10 cellular contexts compared by ENCODE assay signal in the genomic region with DNA sequence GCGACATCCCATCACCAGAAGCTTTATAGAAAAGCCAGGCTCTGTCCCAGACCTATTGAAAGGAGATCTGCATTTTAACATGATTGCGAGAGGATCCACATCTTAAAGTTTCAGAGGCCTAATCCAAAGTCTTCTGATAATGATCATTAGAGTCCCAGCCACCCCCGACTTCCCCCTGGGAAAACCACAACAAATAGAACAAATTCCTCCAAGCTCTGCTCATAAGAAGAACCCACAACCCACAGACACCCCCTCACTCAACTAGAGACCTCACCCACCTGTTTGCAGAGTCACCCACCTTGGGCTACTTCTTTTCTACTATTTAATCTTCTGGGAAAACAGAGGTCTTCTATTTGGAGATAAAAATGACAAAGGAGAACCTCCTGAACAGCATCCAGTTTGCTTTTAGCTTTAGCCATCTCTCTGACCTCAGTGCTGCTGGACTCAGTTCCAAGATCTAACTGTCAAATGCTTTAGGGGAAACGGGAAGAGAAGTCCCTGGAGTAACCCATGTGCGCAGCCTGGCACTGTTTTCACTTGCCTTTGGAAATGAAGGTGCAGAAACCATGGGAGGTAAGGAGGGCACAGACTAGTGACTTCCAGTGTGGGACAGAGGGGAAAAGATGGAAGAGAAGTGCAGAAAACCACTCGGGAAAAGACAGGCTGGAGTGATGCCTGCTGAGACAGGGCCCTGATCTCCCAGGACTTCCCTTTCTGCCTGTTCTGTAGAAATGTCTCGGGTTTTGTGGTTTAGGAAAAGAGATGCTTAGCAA.
DNase-seq lines count a peak whose midpoint lies in the region; ATAC-seq and TF ChIP-seq lines count a peak whose summit lies in the region.
"Had no signal": no experiment of that assay in that cellular context is flagged by ENCODE, and none has a peak within 500 bp of the region (broad histone marks: within the 10 kb centered on the region; RNA-seq: fewer than 3 reads in every experiment).

No MANE protein-coding gene starts in this region.

- H3K27ac ChIP-seq in ACC112 (ENCODE audit: low read depth, low read length): peak overlapping the region; percentile 100
- no peak overlapping the region for H3K27ac ChIP-seq in HEK293 (ENCODE audit: extremely low read depth, low read depth, low read length)
- peak overlapping the region; percentile 45 for H3K27ac ChIP-seq in adipose tissue (ENCODE audit: low read depth, low read length)
- H3K27ac ChIP-seq in hepatocyte: no peak overlapping the region

- ATAC-seq in HG03439 (IDR thresholded peaks at IDR 0.05; ENCODE audit: unreplicated experiment): no peak

- H4K20me1 ChIP-seq in hepatocyte (ENCODE audit: insufficient read depth, poor library complexity, severe bottlenecking): no peaks in the 10 kb centered on the region

- no peaks in the 10 kb centered on the region for H3K9me2 ChIP-seq in hepatocyte (replicated peaks; ENCODE audit: insufficient read depth)

- no peak overlapping the region for H3K4me2 ChIP-seq in hepatocyte

- H2AFZ ChIP-seq in ACC112 (ENCODE audit: low read length, unreplicated experiment) (no peak overlapping the region), hepatocyte (no peak overlapping the region)

- H3K36me3 ChIP-seq in ACC112 (ENCODE audit: insufficient read depth, low read length): no peaks in the 10 kb centered on the region
- H3K36me3 ChIP-seq in HEK293 (ENCODE audit: control insufficient read depth in 2 of 2, insufficient read depth in 1 of 2, low read length in 2 of 2): no peaks in the 10 kb centered on the region
- H3K36me3 ChIP-seq in hepatocyte (replicated peaks; ENCODE audit: insufficient read depth, low read depth): no peaks in the 10 kb centered on the region
- H3K36me3 ChIP-seq in MG63: no peaks in the 10 kb centered on the region
- H3K36me3 ChIP-seq: sigmoid colon had no signal

- POLR2A ChIA-PET in HEK293 (lab: Yijun Ruan, JAX): interaction anchor here (0.6 kb wide), 1 partner anchor 9 kb away, joined by 5 read pairs; no protein-coding TSS in a partner anchor

- TF ChIP-seq CTCF in HEK293 (tag by site-specific recombination; IDR thresholded peaks at IDR 0.05) (no peak), hepatocyte (IDR thresholded peaks at IDR 0.05; ENCODE audit: poor library complexity) (no peak)

- CTCF ChIA-PET in HEK293 (lab: Yijun Ruan, JAX): no interaction called here

- DNase-seq in medulla oblongata (ENCODE audit: extremely low spot score): peak; percentile 44
- no peak for DNase-seq in hepatocyte (ENCODE audit: low spot score)
- no peak for DNase-seq in NCI-H69 (lab: John Stamatoyannopoulos, UW)
- no peak for DNase-seq in MG63
- DNase-seq: GDM1 had no signal

- H3K27me3 ChIP-seq in ACC112 (ENCODE audit: insufficient read depth, low read length): no peaks in the 10 kb centered on the region
- H3K27me3 ChIP-seq in hepatocyte: no peaks in the 10 kb centered on the region
- no peaks in the 10 kb centered on the region for H3K27me3 ChIP-seq in MG63

- no peaks in the 10 kb centered on the region for H3K9me3 ChIP-seq in HEK293 (ENCODE audit: control insufficient read depth, insufficient read depth, low read depth, low read length)
- H3K9me3 ChIP-seq in hepatocyte (ENCODE audit: low read depth): no peaks in the 10 kb centered on the region
- H3K9me3 ChIP-seq in MG63: no peaks in the 10 kb centered on the region
- H3K9me3 ChIP-seq: sigmoid colon had no signal

- H3K4me1 ChIP-seq in ACC112 (ENCODE audit: control insufficient read depth, insufficient read depth, low read length, unreplicated experiment) (peaks cover 95% of the 10 kb centered on the region), HEK293 (ENCODE audit: control insufficient read depth, insufficient read depth, low read length) (0 out of 2 replicates have a peak, but pooled peaks cover 4% of the 10 kb centered on the region), hepatocyte (ENCODE audit: insufficient read depth) (peaks cover 41% of the 10 kb centered on the region)

- peak overlapping the region; percentile 75 for H3K4me3 ChIP-seq in ACC112 (ENCODE audit: low read depth, low read length)
- no peak overlapping the region for H3K4me3 ChIP-seq in HEK293 (ENCODE audit: low read depth, low read length)
- no peak overlapping the region for H3K4me3 ChIP-seq in hepatocyte
- H3K4me3 ChIP-seq in MG63: no peak overlapping the region
- H3K4me3 ChIP-seq: sigmoid colon had no signal

- 31 to 71% (median 35%) methylated on average over 7 of the region's 7 CpGs for WGBS in adipose tissue, 3 donors
- WGBS in hepatocyte (ENCODE audit: low lambda C conversion rate, missing lambda C conversion rate): 62% methylated on average over 7 of the region's 7 CpGs

- H3K79me2 ChIP-seq in ACC112 (ENCODE audit: control insufficient read depth, insufficient read depth, low read length, unreplicated experiment) (peaks cover 84% of the 10 kb centered on the region), hepatocyte (no peaks in the 10 kb centered on the region)

TF ChIP-seq in HEK293, 187 proteins besides CTCF, POLR2A, EP300 and RAD21:
- TF ChIP-seq ZNF214 (tag by site-specific recombination; IDR thresholded peaks at IDR 0.05; ENCODE audit: borderline replicate concordance) (no peak), EGR2 (tag by site-specific recombination; IDR thresholded peaks at IDR 0.05; ENCODE audit: low read depth) (peak; percentile 93), ZFHX2 (tag by site-specific recombination; conservative IDR thresholded peaks at IDR 0.05) (peak; percentile 90)
TF ChIP-seq in HEK293: peak in this region for 2.

Comparison
In these comparisons a context has a peak if more than half of its experiments do, and no peak if none do; other contexts are left out.
1. H3K27ac ChIP-seq: peak in ACC112 (single experiment) and adipose tissue (single experiment); none in HEK293 (single experiment) and hepatocyte (single experiment).